In the genomic region with DNA sequence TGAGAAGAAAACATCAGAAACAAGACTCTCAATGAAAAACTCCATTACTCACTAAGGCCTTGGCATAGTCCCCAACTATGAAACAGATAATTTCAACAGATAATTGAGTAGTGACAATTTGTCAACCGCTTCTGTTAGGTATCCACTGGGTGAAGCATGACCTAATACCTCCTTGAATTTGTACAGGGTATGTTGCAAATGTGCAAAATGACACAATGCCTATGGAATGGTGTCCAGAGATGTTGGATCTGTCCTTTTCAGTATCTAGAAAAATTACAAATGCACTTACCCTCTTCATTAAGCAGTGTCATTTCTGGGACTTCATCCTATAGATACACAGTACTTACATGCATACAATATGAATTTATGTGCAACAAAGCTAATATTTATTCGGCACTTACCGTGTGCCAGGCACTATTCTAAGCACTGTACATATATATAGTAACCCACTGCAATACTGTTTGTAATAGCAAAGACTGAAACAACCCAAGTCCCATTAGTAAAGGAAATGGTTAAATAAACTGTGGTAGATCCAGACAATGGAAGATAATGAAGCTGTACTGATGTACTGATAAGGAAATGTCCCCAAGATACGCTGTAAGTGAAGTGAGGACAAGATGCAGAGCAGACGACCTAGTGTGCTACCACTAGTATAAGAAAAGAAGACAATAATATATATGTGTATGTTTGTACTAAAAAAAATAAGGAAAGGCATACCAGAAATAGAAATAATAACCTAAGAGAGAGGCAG, we compare ENCODE assay signal across 24 cellular contexts. TPM values are rescaled to one million over a fixed set of nuclear protein-coding genes. Genes with fewer than 3 reads are reported as not detected.
DNase-seq lines count a peak whose midpoint lies in the region; ATAC-seq and TF ChIP-seq lines count a peak whose summit lies in the region.
"Had no signal": no experiment of that assay in that cellular context is flagged by ENCODE, and none has a peak within 500 bp of the region (broad histone marks: within the 10 kb centered on the region; RNA-seq: fewer than 3 reads in every experiment).

No MANE protein-coding gene starts in this region.

- no peak for ATAC-seq in HG02981 (IDR thresholded peaks at IDR 0.05; ENCODE audit: unreplicated experiment)
- no peak for ATAC-seq in activated CD8-positive, alpha-beta T cell treated with anti-CD3 and anti-CD28 coated beads, Interleukin-2, amount 10 ng/mL, durations not matched to agents 7 days and 5 days
- ATAC-seq: left lobe of liver; stimulated activated naive CD8-positive, alpha-beta T cell treated with anti-CD3 and anti-CD28 coated beads, Interleukin-15, Interleukin-2, amounts not matched to agents 100 U/mL and 50 U/mL, for 24 hours had no signal

- H3K9me3 ChIP-seq in SK-N-SH: no peaks in the 10 kb centered on the region
- H3K9me3 ChIP-seq in fibroblast of lung (ENCODE audit: control insufficient read depth, insufficient read depth, low read depth, low read length): no peaks in the 10 kb centered on the region
- H3K9me3 ChIP-seq: HAP-1, prostate gland, tibial artery had no signal

- no peaks in the 10 kb centered on the region for H3K9me2 ChIP-seq in SK-N-SH

- peak; percentile 21 for DNase-seq in GM04504 (ENCODE audit: low read depth)
- peak; percentile 14 for DNase-seq in SK-N-SH
- DNase-seq in fibroblast of lung (ENCODE audit: low read depth in 2 of 2): peak; percentile 28 to 52
- peak; percentile 24 for DNase-seq in skeletal muscle cell (ENCODE audit: low read depth)
- no peak for DNase-seq in stimulated activated CD4-positive, alpha-beta T cell treated with anti-CD3 and anti-CD28 coated beads, Interleukin-2, amount 100 ng/mL, for 48 hours
- DNase-seq in activated CD8-positive, alpha-beta T cell treated with anti-CD3 and anti-CD28 coated beads, Interleukin-2, amount 10 ng/mL, durations not matched to agents 7 days and 5 days: no peak
- DNase-seq: activated CD4-positive, alpha-beta T cell treated with anti-CD3 and anti-CD28 coated beads, Interleukin-2, amount 50 U/mL, for 48 hours; activated naive CD4-positive, alpha-beta T cell treated with Interleukin-2 at 50 U/mL for 16 hours; activated T-cell treated with anti-CD3 and anti-CD28 coated beads for 4 hours; AML-193; DND-41; head of caudate nucleus; NCI-H1105 treated with DMSO at 0.1 percent for 48 hours; NCI-H2171; NCI-H748 treated with DMSO at 0.1 percent for 48 hours; Right ventricle myocardium superior; small intestine; stimulated activated naive CD8-positive, alpha-beta T cell treated with anti-CD3 and anti-CD28 coated beads, Interleukin-15, Interleukin-2, amounts not matched to agents 100 U/mL and 50 U/mL, for 24 hours; tibial artery had no signal

- CTCF ChIA-PET in SK-N-SH (lab: Yijun Ruan, JAX): interaction anchor here (0.7 to 2.4 kb wide), 5 partner anchors 9 to 152 kb away, joined by 3 to 11 read pairs (median 6); no protein-coding TSS in a partner anchor
- CTCF ChIA-PET in activated CD8-positive, alpha-beta T cell treated with anti-CD3 and anti-CD28 coated beads, Interleukin-2, amount 10 ng/mL, durations not matched to agents 7 days and 5 days (lab: Charles Lee): interaction anchor here (0.9 to 1.6 kb wide), 3 partner anchors 50 to 79 kb away, joined by 3 to 4 read pairs (median 3); no protein-coding TSS in a partner anchor

- TF ChIP-seq RAD21 in SK-N-SH (IDR thresholded peaks at IDR 0.05; ENCODE audit: low read length): no peak

- H3K4me1 ChIP-seq in SK-N-SH (ENCODE audit: control insufficient read depth in 1 of 2, insufficient read depth in 2 of 2, low read depth in 1 of 2, low read length in 1 of 2): peaks cover 0 to 2% of the 10 kb centered on the region in 2 experiments; a peak in 2 of 4 replicates
- no peaks in the 10 kb centered on the region for H3K4me1 ChIP-seq in fibroblast of lung (ENCODE audit: control insufficient read depth, extremely low read depth, insufficient read depth, low read length)
- H3K4me1 ChIP-seq: HAP-1, prostate gland, tibial artery had no signal

- no peak overlapping the region for H3K4me2 ChIP-seq in SK-N-SH
- H3K4me2 ChIP-seq in fibroblast of lung (ENCODE audit: extremely low read depth, insufficient read depth, low read length): no peak overlapping the region

- H3K27ac Mint-ChIP-seq in activated CD8-positive, alpha-beta T cell treated with anti-CD3 and anti-CD28 coated beads, Interleukin-2, amount 10 ng/mL, durations not matched to agents 7 days and 5 days: no peak overlapping the region
- H3K27ac Mint-ChIP-seq: T-helper 1 cell treated with Interleukin-12 subunit alpha and Interleukin-12 subunit beta and Interleukin-4 antibody, amounts not matched to agents 30 μg/mL and 1 μg/mL, for 36 hours had no signal

- no peaks in the 10 kb centered on the region for H3K27me3 Mint-ChIP-seq in activated CD8-positive, alpha-beta T cell treated with anti-CD3 and anti-CD28 coated beads, Interleukin-2, amount 10 ng/mL, durations not matched to agents 7 days and 5 days (ENCODE audit: low read depth)

- H3K4me3 ChIP-seq in SK-N-SH (ENCODE audit: low read depth in 2 of 2, low read length in 1 of 2) (no peak overlapping the region), fibroblast of lung (replicated peaks in 1 of 4; ENCODE audit: control extremely low read depth in 1 of 4, insufficient read depth in 1 of 4, low read depth in 3 of 4, low read length in 4 of 4) (no peak overlapping the region), skeletal muscle cell (ENCODE audit: low read depth, low read length) (no peak overlapping the region)
- H3K4me3 ChIP-seq: HAP-1, prostate gland, tibial artery had no signal

- no peaks in the 10 kb centered on the region for H3K9me3 Mint-ChIP-seq in activated CD8-positive, alpha-beta T cell treated with anti-CD3 and anti-CD28 coated beads, Interleukin-2, amount 10 ng/mL, durations not matched to agents 7 days and 5 days (ENCODE audit: insufficient read depth)
- H3K9me3 Mint-ChIP-seq: T-helper 1 cell treated with Interleukin-12 subunit alpha and Interleukin-12 subunit beta and Interleukin-4 antibody, amounts not matched to agents 30 μg/mL and 1 μg/mL, for 36 hours had no signal

- no peak overlapping the region for H3K9ac ChIP-seq in SK-N-SH
- no peak overlapping the region for H3K9ac ChIP-seq in fibroblast of lung (ENCODE audit: insufficient read depth, low read length)

- 66% methylated on average over 5 of the region's 5 CpGs for WGBS in SK-N-SH (ENCODE audit: low lambda C conversion rate)

- H3K4me3 Mint-ChIP-seq in activated CD8-positive, alpha-beta T cell treated with anti-CD3 and anti-CD28 coated beads, Interleukin-2, amount 10 ng/mL, durations not matched to agents 7 days and 5 days: no peak overlapping the region
- H3K4me3 Mint-ChIP-seq: T-helper 1 cell treated with Interleukin-12 subunit alpha and Interleukin-12 subunit beta and Interleukin-4 antibody, amounts not matched to agents 30 μg/mL and 1 μg/mL, for 36 hours had no signal

- H4K20me1 ChIP-seq in SK-N-SH (ENCODE audit: insufficient read depth): no peaks in the 10 kb centered on the region
- no peaks in the 10 kb centered on the region for H4K20me1 ChIP-seq in fibroblast of lung (ENCODE audit: control insufficient read depth, extremely low read depth, insufficient read depth, low read length)

- TF ChIP-seq CTCF in SK-N-SH (IDR thresholded peaks at IDR 0.05) (no peak), fibroblast of lung (conservative IDR thresholded peaks at IDR 0.05 in 1 of 2, IDR thresholded peaks at IDR 0.05 in 1 of 2; ENCODE audit: low read depth in 1 of 2, low read length in 2 of 2) (no peak)

- H3K4me1 Mint-ChIP-seq in activated CD8-positive, alpha-beta T cell treated with anti-CD3 and anti-CD28 coated beads, Interleukin-2, amount 10 ng/mL, durations not matched to agents 7 days and 5 days (ENCODE audit: low read depth): peaks cover 21% of the 10 kb centered on the region

- H3K36me3 ChIP-seq in SK-N-SH (replicated peaks in 1 of 2; ENCODE audit: control insufficient read depth in 1 of 2, insufficient read depth in 2 of 2, low read length in 1 of 2) (peaks cover 36 to 57% of the 10 kb centered on the region in 2 experiments), fibroblast of lung (ENCODE audit: control insufficient read depth, insufficient read depth, low read length) (no peaks in the 10 kb centered on the region)
- H3K36me3 ChIP-seq: prostate gland had no signal

- H3K27me3 ChIP-seq in SK-N-SH (ENCODE audit: insufficient read depth): no peaks in the 10 kb centered on the region
- no peaks in the 10 kb centered on the region for H3K27me3 ChIP-seq in fibroblast of lung (ENCODE audit: control insufficient read depth, insufficient read depth, low read length)
- H3K27me3 ChIP-seq: tibial artery had no signal

- peaks cover 44% of the 10 kb centered on the region for H3K36me3 Mint-ChIP-seq in activated CD8-positive, alpha-beta T cell treated with anti-CD3 and anti-CD28 coated beads, Interleukin-2, amount 10 ng/mL, durations not matched to agents 7 days and 5 days (ENCODE audit: low read depth)

- H3K79me2 ChIP-seq in SK-N-SH (ENCODE audit: insufficient read depth): no peaks in the 10 kb centered on the region
- H3K79me2 ChIP-seq in fibroblast of lung (ENCODE audit: control insufficient read depth, insufficient read depth, low read length): no peaks in the 10 kb centered on the region

- POLR2A ChIA-PET in SK-N-SH (lab: Yijun Ruan, JAX): no interaction called here
- POLR2A ChIA-PET in activated CD8-positive, alpha-beta T cell treated with anti-CD3 and anti-CD28 coated beads, Interleukin-2, amount 10 ng/mL, durations not matched to agents 7 days and 5 days (lab: Charles Lee): no interaction called here

- H2AFZ ChIP-seq in SK-N-SH (ENCODE audit: low read depth): no peak overlapping the region
- no peak overlapping the region for H2AFZ ChIP-seq in fibroblast of lung (ENCODE audit: low read length)

- TF ChIP-seq EP300 in SK-N-SH (IDR thresholded peaks at IDR 0.05; ENCODE audit: borderline replicate concordance in 1 of 2, low read depth in 1 of 2, low read length in 1 of 2): no peak

- 0 out of 4 replicates have a peak overlapping the region, but pooled peaks of 1 of the 2 experiments have one; percentile 16 for H3K27ac ChIP-seq in SK-N-SH (ENCODE audit: low read depth in 2 of 2, low read length in 1 of 2)
- H3K27ac ChIP-seq in fibroblast of lung (ENCODE audit: insufficient read depth, low read length): no peak overlapping the region
- H3K27ac ChIP-seq: prostate gland, tibial artery had no signal

- peaks cover 4% of the 10 kb centered on the region for H3F3A ChIP-seq in SK-N-SH (replicated peaks; ENCODE audit: insufficient read depth)

RNA-seq across cellular contexts. Expression of gene SLC6A4, which starts 21.4 kb away (rescaled TPM):
- polyA plus RNA-seq in SK-N-SH (2012; rRNA removed) (0.02 and 0.12 TPM in 2 replicates), fibroblast of lung (0.02 TPM in 1 of 2 replicates, not detected in the other)
- polyA plus RNA-seq in SK-N-SH (2012; cell fraction: cytosol; rRNA removed): 0.03 and 0.05 TPM in 2 replicates
- 0.19 TPM in 1 of 2 replicates, not detected in the other for polyA plus RNA-seq in SK-N-SH (2012; cell fraction: nucleus; rRNA removed)
- under 0.01 TPM in 1 of 2 replicates, not detected in the other for total RNA-seq in fibroblast of lung
- polyA plus RNA-seq in fibroblast of lung (2012): not detected in 2 replicates
- polyA minus RNA-seq in fibroblast of lung (ENCODE audit: low replicate concordance): not detected in 2 replicates
- under 1 TPM in 1 of 2 experiments, not detected in 1; 0.10 TPM for total RNA-seq in activated CD8-positive, alpha-beta T cell treated with anti-CD3 and anti-CD28 coated beads, Interleukin-2, amount 10 ng/mL, durations not matched to agents 7 days and 5 days

RNA-seq across cellular contexts. Expression of gene BLMH, which starts 34.8 kb away (rescaled TPM):
- polyA plus RNA-seq in SK-N-SH (2012; rRNA removed) (19.4 and 19.5 TPM in 2 replicates), fibroblast of lung (25.7 and 26.1 TPM in 2 replicates)
- polyA plus RNA-seq in SK-N-SH (2012; cell fraction: cytosol; rRNA removed): 24.5 and 26.1 TPM in 2 replicates
- polyA plus RNA-seq in SK-N-SH (2012; cell fraction: nucleus; rRNA removed): 15.5 and 22.4 TPM in 2 replicates
- total RNA-seq in fibroblast of lung: 23.0 and 27.5 TPM in 2 replicates
- polyA plus RNA-seq in fibroblast of lung (2012): 27.3 and 29.8 TPM in 2 replicates
- polyA minus RNA-seq in fibroblast of lung (ENCODE audit: low replicate concordance): 8.3 and 12.6 TPM in 2 replicates
- 10 to 100 TPM; 57.9 to 61.1 TPM for total RNA-seq in activated CD8-positive, alpha-beta T cell treated with anti-CD3 and anti-CD28 coated beads, Interleukin-2, amount 10 ng/mL, durations not matched to agents 7 days and 5 days

Comparison
In these comparisons a context has a peak if more than half of its experiments do, and no peak if none do; other contexts are left out.
1. DNase-seq: peak in GM04504 (single experiment), SK-N-SH (single experiment), fibroblast of lung (2 of 2) and skeletal muscle cell (single experiment); none in stimulated activated CD4-positive, alpha-beta T cell treated with anti-CD3 and anti-CD28 coated beads, Interleukin-2, amount 100 ng/mL, for 48 hours (0 of 2) and activated CD8-positive, alpha-beta T cell treated with anti-CD3 and anti-CD28 coated beads, Interleukin-2, amount 10 ng/mL, durations not matched to agents 7 days and 5 days (single experiment).